In genomic region chrX:78333521-78333920, GRCh38 we compare ENCODE assay signal across 9 cellular contexts. TPM values are rescaled to one million over a fixed set of nuclear protein-coding genes. Genes with fewer than 3 reads are reported as not detected.
A peak's percentile ranks its signal among the peaks of the same experiment; 100 is the strongest.
DNase-seq lines count a peak whose midpoint lies in the region; ATAC-seq and TF ChIP-seq lines count a peak whose summit lies in the region.
"Had no signal": no experiment of that assay in that cellular context is flagged by ENCODE, and none has a peak within 500 bp of the region (broad histone marks: within the 10 kb centered on the region; RNA-seq: fewer than 3 reads in every experiment).

No MANE protein-coding gene starts in this region.

- ATAC-seq in GM19372 (IDR thresholded peaks at IDR 0.05; ENCODE audit: low read depth, unreplicated experiment) = peak; percentile 75
- ATAC-seq in HG03280 (IDR thresholded peaks at IDR 0.05; ENCODE audit: unreplicated experiment) = peak; percentile 66

- H3K27ac ChIP-seq in RWPE1 = no peak overlapping the region

- POLR2A ChIA-PET in RWPE1 (lab: Yijun Ruan, JAX; ENCODE audit: low non-redundant PET) = no interaction called here

- no peak overlapping the region for H3K4me3 ChIP-seq in GM12865 (ENCODE audit: low read depth, low read length)

- CTCF ChIA-PET in RWPE1 (lab: Yijun Ruan, JAX) = no interaction called here

- TF ChIP-seq CTCF in GM12865 (IDR thresholded peaks at IDR 0.05; ENCODE audit: insufficient read depth, low read depth, low read length, missing control alignments) (no peak), RWPE1 (conservative IDR thresholded peaks at IDR 0.05; ENCODE audit: low read depth) (no peak)

- DNase-seq in GM12865 (ENCODE audit: low read depth) (peak; percentile 74), ureter (ENCODE audit: low spot score) (no peak), RWPE1 (ENCODE audit: low spot score) (no peak), KG1 (lab: John Stamatoyannopoulos, UW) (no peak), NCI-H446 (lab: John Stamatoyannopoulos, UW) (no peak)
- peak; percentile 6 for DNase-seq in effector CD4-positive, alpha-beta T cell
- DNase-seq: NCI-H82 had no signal

RNA-seq across cellular contexts. Expression of gene CYSLTR1, which starts 6.1 kb away (rescaled TPM):
- total RNA-seq in ureter = 3.8 TPM

Comparison
In these comparisons a context has a peak if more than half of its experiments do, and no peak if none do; other contexts are left out.
1. DNase-seq: peak in GM12865 (single experiment) and effector CD4-positive, alpha-beta T cell (single experiment); none in ureter (single experiment), RWPE1 (single experiment), KG1 (single experiment) and NCI-H446 (0 of 2).